In genomic region chr5:109901628-109901981, GRCh38 we compare ENCODE assay signal across 21 cellular contexts.
"Had no signal": no experiment of that assay in that cellular context is flagged by ENCODE, and none has a peak within 500 bp of the region (broad histone marks: within the 10 kb centered on the region; RNA-seq: fewer than 3 reads in every experiment).

No MANE protein-coding gene starts in this region.

- ATAC-seq: activated CD4-positive, alpha-beta T cell treated with anti-CD3 and anti-CD28 coated beads for 36 hours; activated naive CD8-positive, alpha-beta T cell treated with anti-CD3 and anti-CD28 coated beads, Interleukin-2, amount 50 U/mL, for 24 hours; left cardiac atrium; naive thymus-derived CD4-positive, alpha-beta T cell; T-helper 17 cell had no signal

- H3K9me3 ChIP-seq: esophagus muscularis mucosa, spleen, thyroid gland had no signal

- H3K27ac ChIP-seq: coronary artery, esophagus muscularis mucosa, spleen, thyroid gland had no signal

- H3K4me1 ChIP-seq: esophagus muscularis mucosa, spleen had no signal

- H3K36me3 ChIP-seq: esophagus muscularis mucosa, spleen, thyroid gland had no signal

- H3K27me3 ChIP-seq: esophagus muscularis mucosa, spleen, thyroid gland had no signal

- DNase-seq: activated B cell treated with CpG ODN at 0.5 μM for 24 hours; activated CD4-positive, alpha-beta T cell treated with anti-CD3 and anti-CD28 coated beads for 36 hours; activated CD4-positive, alpha-beta T cell treated with anti-CD3 and anti-CD28 coated beads, Interleukin-2, amount 50 U/mL, for 4 hours; activated CD8-positive, alpha-beta memory T cell treated with anti-CD3 and anti-CD28 coated beads, Interleukin-2, amount 50 U/mL, for 48 hours; activated effector memory CD4-positive, alpha-beta T cell treated with Interleukin-2 at 50 U/mL for 16 hours; activated naive CD4-positive, alpha-beta T cell treated with anti-CD3 and anti-CD28 coated beads, Interleukin-2, amount 50 U/mL, for 16 hours; activated naive CD8-positive, alpha-beta T cell treated with anti-CD3 and anti-CD28 coated beads, Interleukin-2, amount 50 U/mL, for 24 hours; activated T-cell treated with anti-CD3 and anti-CD28 coated beads, Interleukin-2, amount 50 U/mL, for 48 hours; cerebellar nuclear complex; hypothalamus; left cardiac atrium; naive thymus-derived CD4-positive, alpha-beta T cell; occipital lobe; posterior cingulate gyrus; spleen; stimulated activated CD4-positive, alpha-beta T cell treated with anti-CD3 and anti-CD28 coated beads, Interleukin-4, amount 100 ng/mL, for 1 hour; stimulated activated naive CD4-positive, alpha-beta T cell treated with Interleukin-2 at 50 U/mL for 16 hours; T-helper 17 cell; thyroid gland had no signal

- H3K4me3 ChIP-seq: coronary artery, esophagus muscularis mucosa, spleen, thyroid gland had no signal
